ENCODE assay signal across 15 cellular contexts in the genomic region with DNA sequence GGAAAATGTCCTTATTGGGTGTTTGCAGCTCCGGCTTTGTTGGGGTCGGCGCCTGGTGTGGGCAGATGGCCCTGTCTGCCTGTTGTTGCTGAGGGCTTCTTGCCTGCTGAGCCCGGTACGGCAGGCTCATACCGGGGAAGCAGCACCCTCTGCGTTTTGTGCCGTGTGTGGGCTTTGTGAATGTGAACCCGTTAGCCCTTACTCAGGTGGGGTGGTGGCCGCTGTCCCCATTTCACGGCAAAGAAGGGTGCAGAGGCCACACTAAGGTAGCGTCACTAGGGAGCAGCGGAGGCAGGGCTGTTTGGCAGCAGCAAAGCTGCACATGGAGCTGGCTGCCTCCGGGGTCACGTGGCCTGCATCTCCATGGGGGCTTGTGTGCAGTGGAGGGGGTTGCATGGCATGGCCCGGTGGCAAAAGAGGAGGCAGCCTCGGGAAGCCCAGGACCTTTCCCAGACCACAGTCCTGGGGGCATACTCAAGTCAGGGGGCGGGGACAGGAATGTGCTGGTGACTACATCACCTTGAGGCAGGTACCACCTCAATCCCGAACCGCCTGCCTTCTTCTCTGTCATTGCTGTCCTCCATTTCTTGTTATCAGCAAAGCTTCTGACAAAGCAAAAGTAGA. TPM values are rescaled to one million over a fixed set of nuclear protein-coding genes. Genes with fewer than 3 reads are reported as not detected.
A peak's percentile ranks its signal among the peaks of the same experiment; 100 is the strongest.
DNase-seq lines count a peak whose midpoint lies in the region; TF ChIP-seq lines count a peak whose summit lies in the region.
"Had no signal": no experiment of that assay in that cellular context is flagged by ENCODE, and none has a peak within 500 bp of the region (broad histone marks: within the 10 kb centered on the region; RNA-seq: fewer than 3 reads in every experiment).

No MANE protein-coding gene starts in this region.

- H3K4me3 ChIP-seq in GM23248, result no peak overlapping the region
- no peak overlapping the region for H3K4me3 ChIP-seq in endodermal cell (ENCODE audit: low read length)
- H3K4me3 ChIP-seq in HAP-1, result no peak overlapping the region
- H3K4me3 ChIP-seq: BLaER1 treated with 17β-estradiol and CSF1 and Interleukin-3, amounts not matched to agents 10 nM and 100 nM had no signal

- H3K9me2 ChIP-seq in GM23248 (ENCODE audit: insufficient read depth), result no peaks in the 10 kb centered on the region

- peaks cover 81% of the 10 kb centered on the region for H3K79me2 ChIP-seq in GM23248 (ENCODE audit: insufficient read depth)

- H3K36me3 ChIP-seq in GM23248 (ENCODE audit: low read depth), result no peaks in the 10 kb centered on the region
- no peaks in the 10 kb centered on the region for H3K36me3 ChIP-seq in endodermal cell (ENCODE audit: control insufficient read depth, insufficient read depth, low read length)
- no peaks in the 10 kb centered on the region for H3K36me3 ChIP-seq in HAP-1 (replicated peaks)

- no peaks in the 10 kb centered on the region for H3K36me3 Mint-ChIP-seq in endodermal cell (ENCODE audit: low read depth)
- H3K36me3 Mint-ChIP-seq in osteocyte (ENCODE audit: unreplicated experiment), result no peaks in the 10 kb centered on the region
- H3K36me3 Mint-ChIP-seq in endothelial cell (ENCODE audit: low read depth, unreplicated experiment), result no peaks in the 10 kb centered on the region
- H3K36me3 Mint-ChIP-seq: activated naive CD8-positive, alpha-beta T cell; stimulated activated effector memory CD8-positive, alpha-beta T cell treated with anti-CD3 and anti-CD28 coated beads, Interleukin-12 subunit alpha, Interleukin-12 subunit beta, amount 100 ng/mL, for 72 hours had no signal

- WGBS in GM23248 (ENCODE audit: low coverage in 1 of 2, low lambda C conversion rate in 2 of 2, missing lambda C conversion rate in 2 of 2), 2 experiments, result 22 to 23% methylated on average over 20 of the region's 20 CpGs
- 90 to 94% methylated on average over 7 to 20 of the region's 20 CpGs for WGBS in endodermal cell (ENCODE audit: insufficient coverage in 1 of 2, insufficient read length in 1 of 2), 2 experiments

- H3K4me1 Mint-ChIP-seq in endodermal cell, result peaks cover 33% of the 10 kb centered on the region
- peaks cover 82% of the 10 kb centered on the region for H3K4me1 Mint-ChIP-seq in osteocyte (ENCODE audit: unreplicated experiment)
- peaks cover 12% of the 10 kb centered on the region for H3K4me1 Mint-ChIP-seq in endothelial cell (ENCODE audit: unreplicated experiment)
- H3K4me1 Mint-ChIP-seq: stimulated activated effector memory CD8-positive, alpha-beta T cell treated with anti-CD3 and anti-CD28 coated beads, Interleukin-12 subunit alpha, Interleukin-12 subunit beta, amount 100 ng/mL, for 72 hours; T-helper 17 cell had no signal

- peaks cover 76% of the 10 kb centered on the region for H3K4me1 ChIP-seq in GM23248 (ENCODE audit: insufficient read depth)
- H3K4me1 ChIP-seq in endodermal cell (ENCODE audit: control insufficient read depth, insufficient read depth, low read length), result no peaks in the 10 kb centered on the region
- no peaks in the 10 kb centered on the region for H3K4me1 ChIP-seq in HAP-1

- H3K27ac Mint-ChIP-seq in endodermal cell (peak overlapping the region; percentile 75), osteocyte (ENCODE audit: unreplicated experiment) (peak overlapping the region; percentile 47), endothelial cell (ENCODE audit: unreplicated experiment) (no peak overlapping the region)
- H3K27ac Mint-ChIP-seq: activated naive CD8-positive, alpha-beta T cell; stimulated activated effector memory CD8-positive, alpha-beta T cell treated with anti-CD3 and anti-CD28 coated beads, Interleukin-12 subunit alpha, Interleukin-12 subunit beta, amount 100 ng/mL, for 72 hours; T-helper 17 cell had no signal

- no peaks in the 10 kb centered on the region for H3K9me3 ChIP-seq in GM23248 (ENCODE audit: low read depth)
- H3K9me3 ChIP-seq in endodermal cell (ENCODE audit: control insufficient read depth, low read length), result no peaks in the 10 kb centered on the region
- H3K9me3 ChIP-seq in HAP-1, result no peaks in the 10 kb centered on the region
- H3K9me3 ChIP-seq: BLaER1 treated with 17β-estradiol and CSF1 and Interleukin-3, amounts not matched to agents 10 nM and 100 nM had no signal

- DNase-seq in GM23248 (peak; percentile 34), NCI-H524 treated with DMSO at 0.1 percent for 48 hours (lab: John Stamatoyannopoulos, UW) (peak; percentile 41), endodermal cell (no peak), osteocyte (ENCODE audit: extremely low spot score, unreplicated experiment) (no peak), mesenteric fat pad (ENCODE audit: low spot score) (no peak), endothelial cell (ENCODE audit: low spot score) (no peak), HAP-1 (ENCODE audit: low spot score in 2 of 2) (no peak), hepatic stellate cell (ENCODE audit: low spot score) (no peak)
- DNase-seq: cortex of kidney; RPMI8226; stimulated activated CD4-positive, alpha-beta T cell treated with anti-CD3 and anti-CD28 coated beads, Interleukin-4, amount 100 ng/mL, for 24 hours; T-helper 17 cell had no signal

- H3K9me3 Mint-ChIP-seq in endodermal cell (no peaks in the 10 kb centered on the region), osteocyte (ENCODE audit: unreplicated experiment) (no peaks in the 10 kb centered on the region), endothelial cell (ENCODE audit: unreplicated experiment) (no peaks in the 10 kb centered on the region)
- H3K9me3 Mint-ChIP-seq: stimulated activated effector memory CD8-positive, alpha-beta T cell treated with anti-CD3 and anti-CD28 coated beads, Interleukin-12 subunit alpha, Interleukin-12 subunit beta, amount 100 ng/mL, for 72 hours had no signal

- TF ChIP-seq CTCF in endodermal cell (conservative IDR thresholded peaks at IDR 0.05) (no peak), osteocyte (IDR thresholded peaks at IDR 0.05) (no peak), endothelial cell (IDR thresholded peaks at IDR 0.05; ENCODE audit: unreplicated experiment) (no peak)

- H3K27me3 Mint-ChIP-seq in endodermal cell (ENCODE audit: insufficient read depth), result no peaks in the 10 kb centered on the region
- no peaks in the 10 kb centered on the region for H3K27me3 Mint-ChIP-seq in osteocyte (ENCODE audit: unreplicated experiment)
- H3K27me3 Mint-ChIP-seq in endothelial cell (ENCODE audit: unreplicated experiment), result peaks cover 9% of the 10 kb centered on the region
- H3K27me3 Mint-ChIP-seq: activated naive CD8-positive, alpha-beta T cell had no signal

- no peaks in the 10 kb centered on the region for H4K20me1 ChIP-seq in GM23248 (ENCODE audit: insufficient read depth)

- H3F3A ChIP-seq in GM23248 (ENCODE audit: insufficient read depth), result peaks cover 53% of the 10 kb centered on the region

- H3K4me3 Mint-ChIP-seq in endodermal cell (no peak overlapping the region), osteocyte (ENCODE audit: unreplicated experiment) (no peak overlapping the region), endothelial cell (ENCODE audit: unreplicated experiment) (no peak overlapping the region)
- H3K4me3 Mint-ChIP-seq: activated naive CD8-positive, alpha-beta T cell; stimulated activated effector memory CD8-positive, alpha-beta T cell treated with anti-CD3 and anti-CD28 coated beads, Interleukin-12 subunit alpha, Interleukin-12 subunit beta, amount 100 ng/mL, for 72 hours; T-helper 17 cell had no signal

- no peak overlapping the region for H2AFZ ChIP-seq in GM23248

- peak overlapping the region; percentile 67 for H3K4me2 ChIP-seq in GM23248 (ENCODE audit: unreplicated experiment)

- H3K27me3 ChIP-seq in GM23248 (replicated peaks; ENCODE audit: insufficient read depth), result no peaks in the 10 kb centered on the region
- no peaks in the 10 kb centered on the region for H3K27me3 ChIP-seq in endodermal cell (ENCODE audit: control insufficient read depth, insufficient read depth, low read length, poor library complexity, severe bottlenecking)
- no peaks in the 10 kb centered on the region for H3K27me3 ChIP-seq in HAP-1 (ENCODE audit: low read depth)
- H3K27me3 ChIP-seq: BLaER1 treated with 17β-estradiol and CSF1 and Interleukin-3, amounts not matched to agents 10 nM and 100 nM had no signal

- in situ Hi-C loops in GM23248 (cut with MboI), result no loop called here
- in situ Hi-C loops in HAP-1 (cut with MboI; ENCODE audit: low sequenced_read_pairs), result no loop called here

- peak overlapping the region; percentile 100 for H3K27ac ChIP-seq in GM23248
- peak overlapping the region; percentile 84 for H3K27ac ChIP-seq in endodermal cell (ENCODE audit: low read depth, low read length)

- H3K9ac ChIP-seq in GM23248, result peak overlapping the region; percentile 85
- H3K9ac ChIP-seq in endodermal cell (ENCODE audit: extremely low read depth, low read length, poor library complexity, severe bottlenecking), result no peak overlapping the region
- H3K9ac ChIP-seq: BLaER1 treated with 17β-estradiol and CSF1 and Interleukin-3, amounts not matched to agents 10 nM and 100 nM had no signal

RNA-seq across cellular contexts. Expression of a gene that starts 47.3 kb away (rescaled TPM):
- total RNA-seq in GM23248 (2014; rRNA removed; shearing (Covaris generic)), result 23.5 and 29.6 TPM in 2 replicates
- polyA plus RNA-seq in GM23248 (2016; fragmentation: Nextera tagmentation; extraction: Ambion mirVana), result 3.3 TPM in 2 replicates
- total RNA-seq in endodermal cell, result 10 to 100 TPM; 32.7 to 44.2 TPM
- polyA plus RNA-seq in endodermal cell (2013, experiment 1 of 2), result 37.7 TPM
- polyA plus RNA-seq in endodermal cell (2013, experiment 2 of 2), result 35.2 TPM
- 29.8 and 32.5 TPM in 2 replicates for total RNA-seq in osteocyte
- 34.2 TPM for total RNA-seq in mesenteric fat pad
- 31.3 TPM for total RNA-seq in endothelial cell (ENCODE audit: unreplicated experiment)

RNA-seq across cellular contexts. Expression of a gene that starts 47.7 kb away (rescaled TPM):
- 146 and 162 TPM in 2 replicates for total RNA-seq in GM23248 (2014; rRNA removed; shearing (Covaris generic))
- 110 and 113 TPM in 2 replicates for polyA plus RNA-seq in GM23248 (2016; fragmentation: Nextera tagmentation; extraction: Ambion mirVana)
- total RNA-seq in endodermal cell (100 to 1,000 TPM; 167 to 183 TPM), osteocyte (183 and 189 TPM in 2 replicates), mesenteric fat pad (13.6 TPM), endothelial cell (ENCODE audit: unreplicated experiment) (208 TPM)
- polyA plus RNA-seq in endodermal cell (2013, experiment 1 of 2), result 126 TPM
- polyA plus RNA-seq in endodermal cell (2013, experiment 2 of 2), result 121 TPM

RNA-seq across cellular contexts. Expression of a gene that starts 58.2 kb away (rescaled TPM):
- total RNA-seq in GM23248 (2014; rRNA removed; shearing (Covaris generic)), result 15.0 and 26.1 TPM in 2 replicates
- polyA plus RNA-seq in GM23248 (2016; fragmentation: Nextera tagmentation; extraction: Ambion mirVana), result 8.5 and 8.6 TPM in 2 replicates
- total RNA-seq in endodermal cell (10 to 100 TPM; 30.3 to 34.1 TPM), osteocyte (39.5 and 41.9 TPM in 2 replicates), mesenteric fat pad (26.6 TPM), endothelial cell (ENCODE audit: unreplicated experiment) (55.4 TPM)
- polyA plus RNA-seq in endodermal cell (2013, experiment 1 of 2), result 27.8 TPM
- 26.6 TPM for polyA plus RNA-seq in endodermal cell (2013, experiment 2 of 2)

Comparison
In these comparisons a context has a peak if more than half of its experiments do, and no peak if none do; other contexts are left out.
1. DNase-seq: peak in GM23248 (single experiment) and NCI-H524 treated with DMSO at 0.1 percent for 48 hours (single experiment); none in endodermal cell (single experiment), osteocyte (single experiment), mesenteric fat pad (single experiment), endothelial cell (single experiment), HAP-1 (0 of 2) and hepatic stellate cell (single experiment).
2. RNA of a gene that starts 47.7 kb away (total RNA-seq): 208 TPM in endothelial cell (single experiment), 183 to 189 TPM in osteocyte, 167 to 183 TPM in endodermal cell and 146 to 162 TPM in GM23248; 13.6 TPM in mesenteric fat pad (single experiment); every median in the first group is over 10 times any median in the second.